Comparison of ENCODE assay signal across 13 cellular contexts in the genomic region with DNA sequence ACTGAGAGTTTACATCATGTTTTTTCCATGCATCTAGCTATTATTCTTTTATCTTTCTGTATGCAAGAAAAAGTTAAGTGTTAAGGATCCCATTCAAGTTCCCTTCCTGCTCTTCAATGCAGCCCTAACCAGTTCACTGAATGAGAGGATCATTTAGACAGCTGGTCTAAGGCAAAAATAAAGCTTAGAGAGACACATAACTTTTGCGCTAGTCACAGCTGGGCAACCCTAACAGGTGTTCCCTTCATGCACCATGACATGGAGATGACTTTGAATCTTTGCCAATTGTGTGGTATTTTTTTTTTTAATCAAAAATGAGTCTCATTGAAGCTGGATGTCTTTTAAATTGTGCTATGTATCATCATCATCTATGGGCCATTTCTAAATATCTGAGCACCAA.
DNase-seq lines count a peak whose midpoint lies in the region; ATAC-seq and TF ChIP-seq lines count a peak whose summit lies in the region.
"Had no signal": no experiment of that assay in that cellular context is flagged by ENCODE, and none has a peak within 500 bp of the region (broad histone marks: within the 10 kb centered on the region; RNA-seq: fewer than 3 reads in every experiment).

No MANE protein-coding gene starts in this region.

- H3K9me3 ChIP-seq in HUES48 (ENCODE audit: control insufficient read depth, insufficient read depth, low read length) = no peaks in the 10 kb centered on the region
- H3K9me3 ChIP-seq: Caco-2, SJSA1 had no signal

- no peak overlapping the region for H3K9ac ChIP-seq in HUES48 (ENCODE audit: low read depth, low read length)

- peak; percentile 35 for DNase-seq in NCI-H345 (lab: John Stamatoyannopoulos, UW)
- no peak for DNase-seq in foreskin keratinocyte
- peak; percentile 39 for DNase-seq in skeletal muscle cell (ENCODE audit: low read depth)
- DNase-seq in head of caudate nucleus = no peak
- DNase-seq in RKO (ENCODE audit: low spot score) = no peak
- DNase-seq: Caco-2, NCI-H1436, NCI-H2029 treated with DMSO at 0.1 percent for 48 hours, NCI-H526, OCI-M1 had no signal

- H3K4me3 ChIP-seq in HUES48 (ENCODE audit: low read depth, low read length) = no peak overlapping the region
- no peak overlapping the region for H3K4me3 ChIP-seq in skeletal muscle cell (ENCODE audit: low read depth, low read length)
- H3K4me3 ChIP-seq: SJSA1 had no signal

- H3K27ac ChIP-seq in HUES48 (ENCODE audit: low read depth, low read length) (peak overlapping the region; percentile 63), foreskin keratinocyte (no peak overlapping the region)
- H3K27ac ChIP-seq: SJSA1 had no signal

- TF ChIP-seq CTCF in foreskin keratinocyte (conservative IDR thresholded peaks at IDR 0.05) = no peak

- no peaks in the 10 kb centered on the region for H3K36me3 ChIP-seq in HUES48 (ENCODE audit: control insufficient read depth, insufficient read depth, low read length)
- H3K36me3 ChIP-seq: SJSA1 had no signal

- intact Hi-C loops in head of caudate nucleus (cut with DNase I) = no loop called here

- ATAC-seq in foreskin keratinocyte (peak; percentile 16), HG03280 (IDR thresholded peaks at IDR 0.05; ENCODE audit: unreplicated experiment) (no peak)

- H3K4me1 ChIP-seq in HUES48 (ENCODE audit: control insufficient read depth, insufficient read depth, low read length) = peaks cover 31% of the 10 kb centered on the region
- H3K4me1 ChIP-seq in foreskin keratinocyte = no peaks in the 10 kb centered on the region
- H3K4me1 ChIP-seq: Caco-2, SJSA1 had no signal

- H3K27me3 ChIP-seq in HUES48 (ENCODE audit: control insufficient read depth, insufficient read depth, low read length) (no peaks in the 10 kb centered on the region), foreskin keratinocyte (no peaks in the 10 kb centered on the region)
- H3K27me3 ChIP-seq: SJSA1 had no signal

Comparison
In these comparisons a context has a peak if more than half of its experiments do, and no peak if none do; other contexts are left out.
1. DNase-seq: peak in NCI-H345 (single experiment) and skeletal muscle cell (single experiment); none in foreskin keratinocyte (0 of 2), head of caudate nucleus (0 of 42) and RKO (single experiment).